8 cellular contexts compared by ENCODE assay signal in genomic region chr11:130002352-130002845, GRCh38. TPM values are rescaled to one million over a fixed set of nuclear protein-coding genes. Genes with fewer than 3 reads are reported as not detected.
DNase-seq lines count a peak whose midpoint lies in the region; ATAC-seq and TF ChIP-seq lines count a peak whose summit lies in the region.

TSS of gene PRDM10 (minus strand) at chr11:130002835. CDS start at chr11:129960964, 41,871 bp downstream.

- intact Hi-C loops in right lobe of liver (cut with DNase I), result loop anchor here in 1 of 2 donors (10.0 kb wide), 1 partner anchor 62 kb away; the partner anchor contains the start of gene APLP2

- WGBS in right lobe of liver (ENCODE audit: insufficient coverage, low coverage, low lambda C conversion rate, missing lambda C conversion rate), result 0% methylated on average over 10 of the region's 33 CpGs

- H3K9me3 ChIP-seq in right lobe of liver, result no peaks in the 10 kb centered on the region

- peak within 1 kb of the TSS; percentile 58 to 76 (median 66) for H3K4me3 ChIP-seq in right lobe of liver

- peaks cover 0 to 32% (median 12%) of the 10 kb centered on the region in 4 donors for H3K4me1 ChIP-seq in right lobe of liver

- TF ChIP-seq POLR2A in right lobe of liver (IDR thresholded peaks at IDR 0.05), result peak; percentile 87

- peak; percentile 36 for ATAC-seq in GM19043 (IDR thresholded peaks at IDR 0.05; ENCODE audit: low read depth, unreplicated experiment)
- ATAC-seq in HG03342 (IDR thresholded peaks at IDR 0.05; ENCODE audit: unreplicated experiment), result peak; percentile 41
- ATAC-seq in right lobe of liver, result peak; percentile 73 to 85 (median 76)

- DNase-seq in AG20443 (ENCODE audit: low spot score) (peak; percentile 96), NCI-H526 treated with DMSO at 0.1 percent for 48 hours (lab: John Stamatoyannopoulos, UW) (peak; percentile 100), dermis microvascular lymphatic vessel endothelial cell (ENCODE audit: low read depth in 2 of 2) (peak; percentile 82 to 93), right lobe of liver (peak; percentile 94 to 96 (median 95))
- peak; percentile 85 to 91 for DNase-seq in activated CD4-positive, alpha-beta T cell treated with anti-CD3 and anti-CD28 coated beads, Interleukin-2, amount 50 U/mL, for 24 hours (ENCODE audit: low read depth in 1 of 2, low spot score in 1 of 2)
- peak; percentile 88 for DNase-seq in stimulated activated CD4-positive, alpha-beta T cell treated with anti-CD3 and anti-CD28 coated beads, Interleukin-4, amount 100 ng/mL, for 48 hours (ENCODE audit: low read depth in 2 of 2)

- H3K36me3 ChIP-seq in right lobe of liver, result no peaks in the 10 kb centered on the region

- TF ChIP-seq CTCF in right lobe of liver (IDR thresholded peaks at IDR 0.05), result no peak

- peak within 1 kb of the TSS; percentile 98 to 100 (median 100) for H3K27ac ChIP-seq in right lobe of liver

- H3K27me3 ChIP-seq in right lobe of liver, result no peaks in the 10 kb centered on the region

RNA-seq across cellular contexts. Expression of gene PRDM10, which starts in this region (rescaled TPM):
- total RNA-seq in dermis microvascular lymphatic vessel endothelial cell (3.6 and 4.3 TPM in 2 replicates), right lobe of liver (1 to 10 TPM; 3.4 to 6.8 (median 4.4) TPM)

Comparison
In these comparisons a context has a peak if more than half of its experiments do, and no peak if none do; other contexts are left out.
1. Peak in every context shown above with its lines: DNase-seq, ATAC-seq, H3K4me3 ChIP-seq and H3K27ac ChIP-seq.